In genomic region chr3:67357610-67358458, GRCh38 we compare ENCODE assay signal across 8 cellular contexts.
A peak's percentile ranks its signal among the peaks of the same experiment; 100 is the strongest.
DNase-seq lines count a peak whose midpoint lies in the region; ATAC-seq and TF ChIP-seq lines count a peak whose summit lies in the region.

No MANE protein-coding gene starts in this region.

- no peaks in the 10 kb centered on the region for H3K27me3 Mint-ChIP-seq in activated T-cell treated with anti-CD3 and anti-CD28 coated beads, Interleukin-2, amount 50 U/mL, for 4 hours (ENCODE audit: low read depth)

- no peak overlapping the region for H3K4me3 Mint-ChIP-seq in activated T-cell treated with anti-CD3 and anti-CD28 coated beads, Interleukin-2, amount 50 U/mL, for 4 hours

- H3K27me3 ChIP-seq in upper lobe of right lung: no peaks in the 10 kb centered on the region

- H3K4me3 ChIP-seq in upper lobe of right lung: no peak overlapping the region

- peak; percentile 12 for DNase-seq in SIG-M5 treated with dmso at 0.1 percent for 504 hours (lab: John Stamatoyannopoulos, UW; ENCODE audit: unreplicated experiment)
- no peak for DNase-seq in SIG-M5 (lab: John Stamatoyannopoulos, UW)
- peak; percentile 63 for DNase-seq in NCI-H748 (lab: John Stamatoyannopoulos, UW; ENCODE audit: unreplicated experiment)
- DNase-seq in fibroblast of peridontal ligament (ENCODE audit: extremely low read depth): peak; percentile 10
- DNase-seq in upper lobe of right lung: no peak
- no peak for DNase-seq in dedifferentiated amniotic fluid mesenchymal stem cell (ENCODE audit: extremely low spot score)
- no peak for DNase-seq in activated T-cell treated with anti-CD3 and anti-CD28 coated beads, Interleukin-2, amount 50 U/mL, for 4 hours

- H3K36me3 Mint-ChIP-seq in activated T-cell treated with anti-CD3 and anti-CD28 coated beads, Interleukin-2, amount 50 U/mL, for 4 hours (ENCODE audit: insufficient read depth): no peaks in the 10 kb centered on the region

- intact Hi-C loops in upper lobe of right lung (cut with DNase I): no loop called here

- H3K4me1 ChIP-seq in upper lobe of right lung: no peaks in the 10 kb centered on the region

- peak; percentile 37 for TF ChIP-seq CTCF in upper lobe of right lung (IDR thresholded peaks at IDR 0.05)

- H3K36me3 ChIP-seq in upper lobe of right lung: no peaks in the 10 kb centered on the region

- peaks cover 19% of the 10 kb centered on the region for H3K4me1 Mint-ChIP-seq in activated T-cell treated with anti-CD3 and anti-CD28 coated beads, Interleukin-2, amount 50 U/mL, for 4 hours (ENCODE audit: low read depth)

- no peaks in the 10 kb centered on the region for H3K9me3 Mint-ChIP-seq in activated T-cell treated with anti-CD3 and anti-CD28 coated beads, Interleukin-2, amount 50 U/mL, for 4 hours

- H3K9me3 ChIP-seq in upper lobe of right lung: no peaks in the 10 kb centered on the region

- ATAC-seq in HG02642 (IDR thresholded peaks at IDR 0.05; ENCODE audit: poor library complexity, unreplicated experiment) (peak; percentile 75), upper lobe of right lung (peak; percentile 80)
- no peak for ATAC-seq in activated T-cell treated with anti-CD3 and anti-CD28 coated beads, Interleukin-2, amount 50 U/mL, for 4 hours

- no peak overlapping the region for H3K27ac ChIP-seq in upper lobe of right lung

Comparison
In these comparisons a context has a peak if more than half of its experiments do, and no peak if none do; other contexts are left out.
1. DNase-seq: peak in SIG-M5 treated with dmso at 0.1 percent for 504 hours (single experiment), NCI-H748 (single experiment) and fibroblast of peridontal ligament (single experiment); none in SIG-M5 (single experiment), upper lobe of right lung (single experiment), dedifferentiated amniotic fluid mesenchymal stem cell (single experiment) and activated T-cell treated with anti-CD3 and anti-CD28 coated beads, Interleukin-2, amount 50 U/mL, for 4 hours (single experiment).
2. ATAC-seq: peak in HG02642 (single experiment) and upper lobe of right lung (single experiment); none in activated T-cell treated with anti-CD3 and anti-CD28 coated beads, Interleukin-2, amount 50 U/mL, for 4 hours (0 of 2).